Comparison of ENCODE assay signal across 13 cellular contexts in genomic region chr1:63318255-63319068, GRCh38. TPM values are rescaled to one million over a fixed set of nuclear protein-coding genes. Genes with fewer than 3 reads are reported as not detected.
DNase-seq lines count a peak whose midpoint lies in the region; ATAC-seq lines count a peak whose summit lies in the region.
"Had no signal": no experiment of that assay in that cellular context is flagged by ENCODE, and none has a peak within 500 bp of the region (broad histone marks: within the 10 kb centered on the region; RNA-seq: fewer than 3 reads in every experiment).

No MANE protein-coding gene starts in this region.

- peak overlapping the region; percentile 92 for H3K4me3 ChIP-seq in HUES6 (ENCODE audit: low read depth, low read length)

- peaks cover 16% of the 10 kb centered on the region for H3K36me3 Mint-ChIP-seq in activated naive CD8-positive, alpha-beta T cell treated with anti-CD3 and anti-CD28 coated beads for 36 hours
- peaks cover 20% of the 10 kb centered on the region for H3K36me3 Mint-ChIP-seq in natural killer cell treated with Interleukin-12 subunit alpha and Interleukin-12 subunit beta and Interleukin-15 and Interleukin-18, amount 100 ng/mL, for 72 hours

- H3K27ac Mint-ChIP-seq in activated naive CD8-positive, alpha-beta T cell treated with anti-CD3 and anti-CD28 coated beads for 36 hours: peak overlapping the region; percentile 22
- peak overlapping the region in 1 of 2 donors; percentile 32 for H3K27ac Mint-ChIP-seq in natural killer cell treated with Interleukin-12 subunit alpha and Interleukin-12 subunit beta and Interleukin-15 and Interleukin-18, amount 100 ng/mL, for 72 hours

- H3K4me1 Mint-ChIP-seq in activated naive CD8-positive, alpha-beta T cell treated with anti-CD3 and anti-CD28 coated beads for 36 hours: peaks cover 31% of the 10 kb centered on the region
- H3K4me1 Mint-ChIP-seq in natural killer cell treated with Interleukin-12 subunit alpha and Interleukin-12 subunit beta and Interleukin-15 and Interleukin-18, amount 100 ng/mL, for 72 hours (ENCODE audit: low read depth in 2 of 2): peaks cover 18 to 27% of the 10 kb centered on the region in 2 donors

- peak overlapping the region; percentile 68 for H3K9ac ChIP-seq in HUES6 (ENCODE audit: low read length)

- H3K36me3 ChIP-seq in HUES6 (ENCODE audit: control insufficient read depth, insufficient read depth, low read length): no peaks in the 10 kb centered on the region
- H3K36me3 ChIP-seq: thyroid gland had no signal

- no peak overlapping the region for H3K27ac ChIP-seq in HUES6 (ENCODE audit: low read depth, low read length)
- H3K27ac ChIP-seq: thyroid gland had no signal

- ATAC-seq in natural killer cell treated with Interleukin-12 subunit alpha and Interleukin-12 subunit beta and Interleukin-15 and Interleukin-18, amount 100 ng/mL, for 72 hours: no peak
- ATAC-seq in GM19328 (IDR thresholded peaks at IDR 0.05; ENCODE audit: unreplicated experiment) (no peak), GM18870 (IDR thresholded peaks at IDR 0.05; ENCODE audit: unreplicated experiment) (no peak)
- ATAC-seq: esophagus mucosa had no signal

- H3K4me3 Mint-ChIP-seq in activated naive CD8-positive, alpha-beta T cell treated with anti-CD3 and anti-CD28 coated beads for 36 hours: peak overlapping the region; percentile 45
- H3K4me3 Mint-ChIP-seq in natural killer cell treated with Interleukin-12 subunit alpha and Interleukin-12 subunit beta and Interleukin-15 and Interleukin-18, amount 100 ng/mL, for 72 hours: peak overlapping the region; percentile 55

- peaks cover 85% of the 10 kb centered on the region for H3K27me3 Mint-ChIP-seq in activated naive CD8-positive, alpha-beta T cell treated with anti-CD3 and anti-CD28 coated beads for 36 hours
- peaks cover 46 to 72% of the 10 kb centered on the region in 2 donors for H3K27me3 Mint-ChIP-seq in natural killer cell treated with Interleukin-12 subunit alpha and Interleukin-12 subunit beta and Interleukin-15 and Interleukin-18, amount 100 ng/mL, for 72 hours

- DNase-seq in NCI-H1105 treated with DMSO at 0.1 percent for 48 hours (lab: John Stamatoyannopoulos, UW) (peak; percentile 19), NCI-H1105 (lab: John Stamatoyannopoulos, UW) (no peak), NOMO-1 (lab: John Stamatoyannopoulos, UW; ENCODE audit: unreplicated experiment in 2 of 2) (no peak)
- DNase-seq in activated naive CD8-positive, alpha-beta T cell treated with anti-CD3 and anti-CD28 coated beads for 36 hours: no peak
- DNase-seq in natural killer cell treated with Interleukin-12 subunit alpha and Interleukin-12 subunit beta and Interleukin-15 and Interleukin-18, amount 100 ng/mL, for 72 hours (ENCODE audit: low spot score): no peak
- DNase-seq: activated effector memory CD4-positive, alpha-beta T cell treated with Interleukin-2 at 50 U/mL for 16 hours; cerebellar nuclear complex; small intestine; thyroid gland had no signal

- H3K27me3 ChIP-seq in HUES6 (ENCODE audit: control insufficient read depth, insufficient read depth, low read length): peaks cover 66% of the 10 kb centered on the region

- H3K9me3 ChIP-seq in HUES6 (ENCODE audit: control insufficient read depth, insufficient read depth, low read depth, low read length): no peaks in the 10 kb centered on the region
- H3K9me3 ChIP-seq: thyroid gland had no signal

- H3K4me1 ChIP-seq in HUES6 (ENCODE audit: control insufficient read depth, insufficient read depth, low read length): peaks cover 28% of the 10 kb centered on the region

- H3K9me3 Mint-ChIP-seq in activated naive CD8-positive, alpha-beta T cell treated with anti-CD3 and anti-CD28 coated beads for 36 hours: peaks cover 13% of the 10 kb centered on the region
- peaks cover 9% of the 10 kb centered on the region for H3K9me3 Mint-ChIP-seq in natural killer cell treated with Interleukin-12 subunit alpha and Interleukin-12 subunit beta and Interleukin-15 and Interleukin-18, amount 100 ng/mL, for 72 hours

RNA-seq across cellular contexts. Expression of gene FOXD3, which starts 3.9 kb away (rescaled TPM):
- not detected for total RNA-seq in activated naive CD8-positive, alpha-beta T cell treated with anti-CD3 and anti-CD28 coated beads for 36 hours
- total RNA-seq in natural killer cell treated with Interleukin-12 subunit alpha and Interleukin-12 subunit beta and Interleukin-15 and Interleukin-18, amount 100 ng/mL, for 72 hours: not detected
- total RNA-seq: esophagus mucosa had no signal

RNA-seq across cellular contexts. Expression of gene ALG6, which starts 49.0 kb away (rescaled TPM):
- total RNA-seq in activated naive CD8-positive, alpha-beta T cell treated with anti-CD3 and anti-CD28 coated beads for 36 hours: 10 to 100 TPM; 17.4 to 17.8 TPM
- total RNA-seq in natural killer cell treated with Interleukin-12 subunit alpha and Interleukin-12 subunit beta and Interleukin-15 and Interleukin-18, amount 100 ng/mL, for 72 hours: 10 to 100 TPM; 18.3 to 21.3 TPM
